ENCODE assay signal across 26 cellular contexts in the genomic region with DNA sequence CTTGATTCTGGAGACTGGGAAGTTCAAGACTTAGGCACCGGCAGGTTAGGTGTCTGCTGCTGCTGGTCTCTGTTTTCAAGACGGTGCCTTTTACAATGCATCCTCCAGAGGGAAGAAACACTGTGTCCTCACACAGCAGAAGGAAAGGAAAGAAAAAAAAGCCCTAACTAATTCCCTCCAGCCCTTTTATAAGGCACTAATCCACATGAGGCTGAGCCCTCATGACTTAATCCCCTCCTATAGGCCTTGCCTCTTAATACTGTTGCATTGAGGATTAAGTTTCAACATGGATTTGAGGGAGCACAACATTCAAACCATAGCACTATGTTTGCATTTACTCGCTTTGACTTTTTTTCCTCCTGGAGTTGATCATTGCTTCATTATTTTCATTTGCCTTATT.
"Had no signal": no experiment of that assay in that cellular context is flagged by ENCODE, and none has a peak within 500 bp of the region (broad histone marks: within the 10 kb centered on the region; RNA-seq: fewer than 3 reads in every experiment).

No MANE protein-coding gene starts in this region.

- H3K9ac ChIP-seq: parathyroid adenoma had no signal

- H2AFZ ChIP-seq: parathyroid adenoma had no signal

- H3K36me3 ChIP-seq: right atrium auricular region, suprapubic skin, transverse colon, upper lobe of right lung, uterus had no signal

- H3K4me3 ChIP-seq: lung, mucosa of descending colon, right atrium auricular region, smooth muscle cell, suprapubic skin, transverse colon, upper lobe of right lung, uterus had no signal

- H3K27ac ChIP-seq: parathyroid adenoma, right atrium auricular region, suprapubic skin, transverse colon, upper lobe of right lung, uterus had no signal

- DNase-seq: cortex of kidney; left ventricle myocardium superior; mucosa of descending colon; naive B cell; stimulated activated CD4-positive, alpha-beta T cell treated with anti-CD3 and anti-CD28 coated beads, Interleukin-12 subunit alpha, Interleukin-12 subunit beta, amount 100 ng/mL, for 4 hours; stimulated activated CD4-positive, alpha-beta T cell treated with anti-CD3 and anti-CD28 coated beads, Interleukin-1b, Interleukin-23, amount 100 ng/mL, for 48 hours; stimulated activated CD4-positive, alpha-beta T cell treated with anti-CD3 and anti-CD28 coated beads, Interleukin-4, amount 100 ng/mL, for 1 hour; stimulated activated CD8-positive, alpha-beta memory T cell treated with anti-CD3 and anti-CD28 coated beads, Interleukin-4, amount 100 ng/mL, for 48 hours; stimulated activated naive CD4-positive, alpha-beta T cell; stimulated activated naive CD8-positive, alpha-beta T cell treated with anti-CD3 and anti-CD28 coated beads, Interleukin-15, amount 100 ng/mL, for 72 hours; transverse colon; upper lobe of right lung; uterus had no signal

- H3K4me1 ChIP-seq: parathyroid adenoma, right atrium auricular region, suprapubic skin, transverse colon, upper lobe of right lung, uterus had no signal

- H3K27me3 ChIP-seq: right atrium auricular region, suprapubic skin, transverse colon, upper lobe of right lung, uterus had no signal

- H3K79me2 ChIP-seq: parathyroid adenoma had no signal

- H3K4me1 Mint-ChIP-seq: mesothelial cell of epicardium; naive B cell; neural crest cell; stimulated activated naive CD8-positive, alpha-beta T cell treated with anti-CD3 and anti-CD28 coated beads, Interleukin-15, amount 100 ng/mL, for 72 hours had no signal

- H3K4me3 Mint-ChIP-seq: memory B cell; mesothelial cell of epicardium; natural killer cell treated with Interleukin-12 subunit alpha and Interleukin-12 subunit beta and Interleukin-15 and Interleukin-18, amount 100 ng/mL, for 72 hours; neural crest cell; stimulated activated naive CD8-positive, alpha-beta T cell treated with anti-CD3 and anti-CD28 coated beads, Interleukin-15, amount 100 ng/mL, for 72 hours had no signal

- H3K9me3 ChIP-seq: mucosa of descending colon, right atrium auricular region, suprapubic skin, transverse colon, upper lobe of right lung, uterus had no signal

- H3K27ac Mint-ChIP-seq: memory B cell; mesothelial cell of epicardium; naive B cell; natural killer cell treated with Interleukin-12 subunit alpha and Interleukin-12 subunit beta and Interleukin-15 and Interleukin-18, amount 100 ng/mL, for 72 hours; progenitor cell of endocrine pancreas; stimulated activated naive CD8-positive, alpha-beta T cell treated with anti-CD3 and anti-CD28 coated beads, Interleukin-15, amount 100 ng/mL, for 72 hours had no signal

- FAIRE-seq: frontal cortex, keratinocyte had no signal

- H3K9me3 Mint-ChIP-seq: neural crest cell had no signal

- ATAC-seq: left ventricle myocardium superior; mucosa of descending colon; natural killer cell treated with Interleukin-12 subunit alpha and Interleukin-12 subunit beta and Interleukin-15 and Interleukin-18, amount 100 ng/mL, for 72 hours; sciatic nerve; stimulated activated naive CD8-positive, alpha-beta T cell treated with anti-CD3 and anti-CD28 coated beads, Interleukin-15, amount 100 ng/mL, for 72 hours; upper lobe of right lung had no signal

- H3K4me2 ChIP-seq: smooth muscle cell had no signal

- H3K36me3 Mint-ChIP-seq: memory B cell; mesothelial cell of epicardium; naive B cell; natural killer cell treated with Interleukin-12 subunit alpha and Interleukin-12 subunit beta and Interleukin-15 and Interleukin-18, amount 100 ng/mL, for 72 hours had no signal

- H3K27me3 Mint-ChIP-seq: memory B cell; naive B cell; natural killer cell treated with Interleukin-12 subunit alpha and Interleukin-12 subunit beta and Interleukin-15 and Interleukin-18, amount 100 ng/mL, for 72 hours; progenitor cell of endocrine pancreas; stimulated activated naive CD8-positive, alpha-beta T cell treated with anti-CD3 and anti-CD28 coated beads, Interleukin-15, amount 100 ng/mL, for 72 hours had no signal
